In the genomic region with DNA sequence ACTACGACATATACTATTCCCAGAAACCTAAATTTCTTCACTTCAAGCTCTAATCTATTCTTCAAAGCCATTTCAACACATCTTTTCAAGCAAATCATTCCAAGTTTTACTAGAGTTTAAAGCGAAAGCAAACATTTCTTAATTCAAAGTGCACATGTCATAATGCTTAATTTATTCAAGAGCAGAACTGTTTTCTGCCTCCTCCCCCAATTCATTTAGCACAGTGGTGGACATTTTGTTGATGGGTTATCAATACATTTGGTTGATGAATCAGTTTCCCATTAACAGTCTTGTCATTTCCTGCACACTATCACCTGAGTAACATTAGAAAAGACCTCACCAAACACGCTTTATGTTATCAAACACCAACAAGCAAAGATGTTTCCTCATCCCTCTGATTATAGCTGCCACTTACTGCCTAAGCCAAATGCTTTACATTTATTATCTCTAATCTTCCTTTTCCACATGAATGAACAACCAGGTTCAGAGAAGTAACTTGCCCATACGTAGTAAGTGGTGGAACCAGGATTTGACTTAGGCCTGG, we compare ENCODE assay signal across 8 cellular contexts. TPM values are rescaled to one million over a fixed set of nuclear protein-coding genes. Genes with fewer than 3 reads are reported as not detected.
A peak's percentile ranks its signal among the peaks of the same experiment; 100 is the strongest.
DNase-seq lines count a peak whose midpoint lies in the region; ATAC-seq and TF ChIP-seq lines count a peak whose summit lies in the region.

No MANE protein-coding gene starts in this region.

- peaks cover 5% of the 10 kb centered on the region for H3K36me3 ChIP-seq in thoracic aorta

- no peaks in the 10 kb centered on the region for H3K27me3 Mint-ChIP-seq in activated CD4-positive, alpha-beta T cell treated with anti-CD3 and anti-CD28 coated beads, Interleukin-2, amount 10 ng/mL, durations not matched to agents 24 days and 14 days
- no peaks in the 10 kb centered on the region for H3K27me3 Mint-ChIP-seq in activated T-helper 1 cell treated with anti-CD3 and anti-CD28 coated beads, Interleukin-12 subunit alpha, Interleukin-12 subunit beta, Interleukin-2, Interleukin-4 antibody, amounts not matched to agents 30 ng/mL and 10 ng/mL and 1 ng/mL, durations not matched to agents 14 hours and 24 hours and 36 hours (ENCODE audit: insufficient read depth)

- no peak for ATAC-seq in thoracic aorta (ENCODE audit: insufficient number of reproducible peaks, low FRiP score, low read depth)
- ATAC-seq in GM21717 (IDR thresholded peaks at IDR 0.05; ENCODE audit: unreplicated experiment): no peak

- no peak overlapping the region for H3K27ac ChIP-seq in thoracic aorta
- H3K27ac ChIP-seq in substantia nigra (ENCODE audit: low read depth, low read length, poor library complexity, severe bottlenecking): no peak overlapping the region

- H3K27me3 ChIP-seq in thoracic aorta (replicated peaks; ENCODE audit: insufficient read depth): no peaks in the 10 kb centered on the region

- no peak for DNase-seq in activated CD4-positive, alpha-beta T cell treated with anti-CD3 and anti-CD28 coated beads, Interleukin-2, amount 10 ng/mL, durations not matched to agents 24 days and 14 days
- no peak for DNase-seq in activated CD4-positive, alpha-beta T cell treated with anti-CD3 and anti-CD28 coated beads for 4 hours
- no peak for DNase-seq in activated T-helper 1 cell treated with anti-CD3 and anti-CD28 coated beads, Interleukin-12 subunit alpha, Interleukin-12 subunit beta, Interleukin-2, Interleukin-4 antibody, amounts not matched to agents 30 ng/mL and 10 ng/mL and 1 ng/mL, durations not matched to agents 14 hours and 24 hours and 36 hours (ENCODE audit: low spot score)
- DNase-seq in thoracic aorta (ENCODE audit: low spot score) (no peak), COR-L47 (lab: John Stamatoyannopoulos, UW) (no peak), substantia nigra (lab: John Stamatoyannopoulos, UW) (no peak)

- peaks cover 41% of the 10 kb centered on the region for H3K36me3 Mint-ChIP-seq in activated CD4-positive, alpha-beta T cell treated with anti-CD3 and anti-CD28 coated beads, Interleukin-2, amount 10 ng/mL, durations not matched to agents 24 days and 14 days (ENCODE audit: low read depth)
- H3K36me3 Mint-ChIP-seq in activated T-helper 1 cell treated with anti-CD3 and anti-CD28 coated beads, Interleukin-12 subunit alpha, Interleukin-12 subunit beta, Interleukin-2, Interleukin-4 antibody, amounts not matched to agents 30 ng/mL and 10 ng/mL and 1 ng/mL, durations not matched to agents 14 hours and 24 hours and 36 hours (ENCODE audit: low read depth): peaks cover 38% of the 10 kb centered on the region

- intact Hi-C loops in activated CD4-positive, alpha-beta T cell treated with anti-CD3 and anti-CD28 coated beads, Interleukin-2, amount 10 ng/mL, durations not matched to agents 24 days and 14 days (cut with micrococcal nuclease): loop anchor here (2.0 to 10.0 kb wide), 5 partner anchors 51 to 662 kb away; partner anchors contain the start of genes MECR, TAF12 and YTHDF2
- intact Hi-C loops in activated T-helper 1 cell treated with anti-CD3 and anti-CD28 coated beads, Interleukin-12 subunit alpha, Interleukin-12 subunit beta, Interleukin-2, Interleukin-4 antibody, amounts not matched to agents 30 ng/mL and 10 ng/mL and 1 ng/mL, durations not matched to agents 14 hours and 24 hours and 36 hours (cut with micrococcal nuclease): loop anchor here (2.0 to 10.0 kb wide), 5 partner anchors 51 to 675 kb away; partner anchors contain the start of genes GMEB1, MECR, RCC1 and TAF12

- H3K4me3 ChIP-seq in iPS-18c (ENCODE audit: insufficient read depth, low read depth, low read length) (peak overlapping the region; percentile 29; the same call in 1 of the 2 replicates), thoracic aorta (peak overlapping the region; percentile 79)

- H3K27ac Mint-ChIP-seq in activated CD4-positive, alpha-beta T cell treated with anti-CD3 and anti-CD28 coated beads, Interleukin-2, amount 10 ng/mL, durations not matched to agents 24 days and 14 days: peak overlapping the region; percentile 97
- H3K27ac Mint-ChIP-seq in activated T-helper 1 cell treated with anti-CD3 and anti-CD28 coated beads, Interleukin-12 subunit alpha, Interleukin-12 subunit beta, Interleukin-2, Interleukin-4 antibody, amounts not matched to agents 30 ng/mL and 10 ng/mL and 1 ng/mL, durations not matched to agents 14 hours and 24 hours and 36 hours: peak overlapping the region; percentile 92

- peak overlapping the region; percentile 96 for H3K4me3 Mint-ChIP-seq in activated CD4-positive, alpha-beta T cell treated with anti-CD3 and anti-CD28 coated beads, Interleukin-2, amount 10 ng/mL, durations not matched to agents 24 days and 14 days
- peak overlapping the region; percentile 97 for H3K4me3 Mint-ChIP-seq in activated T-helper 1 cell treated with anti-CD3 and anti-CD28 coated beads, Interleukin-12 subunit alpha, Interleukin-12 subunit beta, Interleukin-2, Interleukin-4 antibody, amounts not matched to agents 30 ng/mL and 10 ng/mL and 1 ng/mL, durations not matched to agents 14 hours and 24 hours and 36 hours

- no peak for TF ChIP-seq CTCF in thoracic aorta (IDR thresholded peaks at IDR 0.05)

- H3K4me1 Mint-ChIP-seq in activated CD4-positive, alpha-beta T cell treated with anti-CD3 and anti-CD28 coated beads, Interleukin-2, amount 10 ng/mL, durations not matched to agents 24 days and 14 days: peaks cover 46% of the 10 kb centered on the region
- peaks cover 56% of the 10 kb centered on the region for H3K4me1 Mint-ChIP-seq in activated T-helper 1 cell treated with anti-CD3 and anti-CD28 coated beads, Interleukin-12 subunit alpha, Interleukin-12 subunit beta, Interleukin-2, Interleukin-4 antibody, amounts not matched to agents 30 ng/mL and 10 ng/mL and 1 ng/mL, durations not matched to agents 14 hours and 24 hours and 36 hours (ENCODE audit: low read depth)

- peaks cover 2% of the 10 kb centered on the region for H3K9me3 ChIP-seq in iPS-18c (ENCODE audit: control insufficient read depth, insufficient read depth, low read length)
- H3K9me3 ChIP-seq in thoracic aorta: no peaks in the 10 kb centered on the region

- no peaks in the 10 kb centered on the region for H3K9me3 Mint-ChIP-seq in activated CD4-positive, alpha-beta T cell treated with anti-CD3 and anti-CD28 coated beads, Interleukin-2, amount 10 ng/mL, durations not matched to agents 24 days and 14 days
- H3K9me3 Mint-ChIP-seq in activated T-helper 1 cell treated with anti-CD3 and anti-CD28 coated beads, Interleukin-12 subunit alpha, Interleukin-12 subunit beta, Interleukin-2, Interleukin-4 antibody, amounts not matched to agents 30 ng/mL and 10 ng/mL and 1 ng/mL, durations not matched to agents 14 hours and 24 hours and 36 hours: no peaks in the 10 kb centered on the region

- H3K4me1 ChIP-seq in thoracic aorta (ENCODE audit: control insufficient read depth in 1 of 2, low read depth in 2 of 2): peaks cover 27 to 56% of the 10 kb centered on the region in 2 donors

RNA-seq across cellular contexts. Expression of gene SRSF4, which starts 2.0 kb away (rescaled TPM):
- 138 and 141 TPM in 2 replicates for total RNA-seq in activated CD4-positive, alpha-beta T cell treated with anti-CD3 and anti-CD28 coated beads, Interleukin-2, amount 10 ng/mL, durations not matched to agents 24 days and 14 days
- 129 and 135 TPM in 2 replicates for total RNA-seq in activated T-helper 1 cell treated with anti-CD3 and anti-CD28 coated beads, Interleukin-12 subunit alpha, Interleukin-12 subunit beta, Interleukin-2, Interleukin-4 antibody, amounts not matched to agents 30 ng/mL and 10 ng/mL and 1 ng/mL, durations not matched to agents 14 hours and 24 hours and 36 hours
- total RNA-seq in thoracic aorta: 10 to 100 TPM; 52.5 to 96.4 TPM

RNA-seq across cellular contexts. Expression of gene MECR, which starts 51.0 kb away (rescaled TPM):
- total RNA-seq in activated CD4-positive, alpha-beta T cell treated with anti-CD3 and anti-CD28 coated beads, Interleukin-2, amount 10 ng/mL, durations not matched to agents 24 days and 14 days: 36.4 and 41.3 TPM in 2 replicates
- 34.5 and 36.4 TPM in 2 replicates for total RNA-seq in activated T-helper 1 cell treated with anti-CD3 and anti-CD28 coated beads, Interleukin-12 subunit alpha, Interleukin-12 subunit beta, Interleukin-2, Interleukin-4 antibody, amounts not matched to agents 30 ng/mL and 10 ng/mL and 1 ng/mL, durations not matched to agents 14 hours and 24 hours and 36 hours
- total RNA-seq in thoracic aorta: 10 to 100 TPM in 1 of 2 donors, 1 to 10 TPM in 1; 9.2 to 32.0 TPM

RNA-seq across cellular contexts. Expression of gene TMEM200B, which starts 56.0 kb away (rescaled TPM):
- total RNA-seq in activated CD4-positive, alpha-beta T cell treated with anti-CD3 and anti-CD28 coated beads, Interleukin-2, amount 10 ng/mL, durations not matched to agents 24 days and 14 days: 0.66 and 0.72 TPM in 2 replicates
- 0.47 and 0.56 TPM in 2 replicates for total RNA-seq in activated T-helper 1 cell treated with anti-CD3 and anti-CD28 coated beads, Interleukin-12 subunit alpha, Interleukin-12 subunit beta, Interleukin-2, Interleukin-4 antibody, amounts not matched to agents 30 ng/mL and 10 ng/mL and 1 ng/mL, durations not matched to agents 14 hours and 24 hours and 36 hours
- total RNA-seq in thoracic aorta: 10 to 100 TPM; 20.8 to 31.4 TPM

RNA-seq across cellular contexts. Expression of gene PTPRU, which starts 56.6 kb away (rescaled TPM):
- 0.47 and 0.95 TPM in 2 replicates for total RNA-seq in activated CD4-positive, alpha-beta T cell treated with anti-CD3 and anti-CD28 coated beads, Interleukin-2, amount 10 ng/mL, durations not matched to agents 24 days and 14 days
- 0.67 and 0.76 TPM in 2 replicates for total RNA-seq in activated T-helper 1 cell treated with anti-CD3 and anti-CD28 coated beads, Interleukin-12 subunit alpha, Interleukin-12 subunit beta, Interleukin-2, Interleukin-4 antibody, amounts not matched to agents 30 ng/mL and 10 ng/mL and 1 ng/mL, durations not matched to agents 14 hours and 24 hours and 36 hours
- total RNA-seq in thoracic aorta: 10 to 100 TPM; 28.7 to 47.8 TPM

Comparison
In these comparisons a context has a peak if more than half of its experiments do, and no peak if none do; other contexts are left out.
1. RNA of gene TMEM200B, which starts 56.0 kb away (total RNA-seq): 20.8 to 31.4 TPM in thoracic aorta; 0.66 to 0.72 TPM in activated CD4-positive, alpha-beta T cell treated with anti-CD3 and anti-CD28 coated beads, Interleukin-2, amount 10 ng/mL, durations not matched to agents 24 days and 14 days and 0.47 to 0.56 TPM in activated T-helper 1 cell treated with anti-CD3 and anti-CD28 coated beads, Interleukin-12 subunit alpha, Interleukin-12 subunit beta, Interleukin-2, Interleukin-4 antibody, amounts not matched to agents 30 ng/mL and 10 ng/mL and 1 ng/mL, durations not matched to agents 14 hours and 24 hours and 36 hours; every median in the first group is over 10 times any median in the second.